Comparison of ENCODE assay signal across 8 cellular contexts in genomic region chr4:169201144-169202124, GRCh38.
DNase-seq lines count a peak whose midpoint lies in the region; ATAC-seq and TF ChIP-seq lines count a peak whose summit lies in the region.
"Had no signal": no experiment of that assay in that cellular context is flagged by ENCODE, and none has a peak within 500 bp of the region (broad histone marks: within the 10 kb centered on the region; RNA-seq: fewer than 3 reads in every experiment).

No MANE protein-coding gene starts in this region.

- no peak overlapping the region for H3K4me3 ChIP-seq in choroid plexus epithelial cell (ENCODE audit: low read depth, low read length)
- no peak overlapping the region for H3K4me3 ChIP-seq in right lobe of liver
- H3K4me3 ChIP-seq in tibial nerve: no peak overlapping the region

- no peak for TF ChIP-seq EP300 in tibial nerve (IDR thresholded peaks at IDR 0.05)

- H3K36me3 ChIP-seq in right lobe of liver (no peaks in the 10 kb centered on the region), tibial nerve (no peaks in the 10 kb centered on the region)

- peaks cover 0 to 37% (median 7%) of the 10 kb centered on the region in 4 donors for H3K4me1 ChIP-seq in right lobe of liver
- H3K4me1 ChIP-seq in tibial nerve: peaks cover 0 to 50% (median 11%) of the 10 kb centered on the region in 4 donors

- no peaks in the 10 kb centered on the region for H3K27me3 ChIP-seq in right lobe of liver
- no peaks in the 10 kb centered on the region for H3K27me3 ChIP-seq in tibial nerve

- WGBS in right lobe of liver (ENCODE audit: insufficient coverage, low coverage, low lambda C conversion rate, missing lambda C conversion rate): 49% methylated on average over 5 of the region's 5 CpGs
- 44 to 48% methylated on average over 5 of the region's 5 CpGs for WGBS in tibial nerve, 2 donors

- no peaks in the 10 kb centered on the region for H3K9me3 ChIP-seq in right lobe of liver
- H3K9me3 ChIP-seq in tibial nerve: no peaks in the 10 kb centered on the region

- DNase-seq in choroid plexus epithelial cell (ENCODE audit: low read depth): peak; percentile 52
- DNase-seq in right lobe of liver: no peak
- no peak for DNase-seq in tibial nerve (ENCODE audit: low spot score in 2 of 2)
- no peak for DNase-seq in NCI-H345 treated with DMSO at 0.1 percent for 48 hours (lab: John Stamatoyannopoulos, UW; ENCODE audit: unreplicated experiment)
- DNase-seq: hypothalamus had no signal

- intact Hi-C loops in right lobe of liver (cut with DNase I): no loop called here

- TF ChIP-seq CTCF in choroid plexus epithelial cell (conservative IDR thresholded peaks at IDR 0.05; ENCODE audit: low read depth, low read length) (no peak), right lobe of liver (IDR thresholded peaks at IDR 0.05) (no peak), tibial nerve (IDR thresholded peaks at IDR 0.05) (no peak)

- H3K27ac ChIP-seq in right lobe of liver (peak overlapping the region in 1 of 3 donors; percentile 19), tibial nerve (peak overlapping the region in 3 of 4 donors; percentile 28 to 78 (median 56))

- peak; percentile 29 for ATAC-seq in HG02798 (IDR thresholded peaks at IDR 0.05; ENCODE audit: poor library complexity, unreplicated experiment)
- peak; percentile 56 to 88 (median 73) for ATAC-seq in right lobe of liver
- ATAC-seq in GM18505 (IDR thresholded peaks at IDR 0.05; ENCODE audit: unreplicated experiment): no peak
- no peak for ATAC-seq in GM21737 (IDR thresholded peaks at IDR 0.05; ENCODE audit: unreplicated experiment)

- TF ChIP-seq POLR2A in right lobe of liver (IDR thresholded peaks at IDR 0.05) (no peak), tibial nerve (IDR thresholded peaks at IDR 0.05) (no peak), GM18505 (IDR thresholded peaks at IDR 0.05; ENCODE audit: borderline replicate concordance, extremely low read depth, insufficient read depth, insufficient read length) (no peak)

Comparison
In these comparisons a context has a peak if more than half of its experiments do, and no peak if none do; other contexts are left out.
1. ATAC-seq: peak in HG02798 (single experiment) and right lobe of liver (4 of 4); none in GM18505 (single experiment) and GM21737 (single experiment).